13 cellular contexts compared by ENCODE assay signal in the genomic region with DNA sequence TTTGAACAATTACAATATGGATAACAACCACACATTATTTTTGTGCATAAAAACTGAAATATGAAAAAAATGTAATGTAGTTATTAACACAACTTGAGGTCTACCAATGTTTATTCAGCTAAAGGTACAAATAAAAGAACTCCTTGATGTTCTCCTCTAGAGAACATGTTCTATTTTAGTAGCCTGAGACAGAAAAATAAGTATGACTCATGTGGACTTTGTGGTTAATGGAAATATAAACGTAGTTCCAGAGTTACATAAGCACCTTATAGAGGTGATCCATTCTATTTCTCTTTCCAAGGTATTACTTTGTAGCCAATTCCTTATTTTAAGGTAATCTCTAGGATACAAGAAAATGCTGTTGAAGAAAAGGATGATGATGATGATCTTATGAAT. TPM values are rescaled to one million over a fixed set of nuclear protein-coding genes. Genes with fewer than 3 reads are reported as not detected.
DNase-seq lines count a peak whose midpoint lies in the region; TF ChIP-seq lines count a peak whose summit lies in the region.
"Had no signal": no experiment of that assay in that cellular context is flagged by ENCODE, and none has a peak within 500 bp of the region (broad histone marks: within the 10 kb centered on the region; RNA-seq: fewer than 3 reads in every experiment).

No MANE protein-coding gene starts in this region.

- no peaks in the 10 kb centered on the region for H3K27me3 Mint-ChIP-seq in Calu3 (ENCODE audit: unreplicated experiment)
- H3K27me3 Mint-ChIP-seq: CD4-positive, alpha-beta T cell had no signal

- peak overlapping the region; percentile 24 for H3K27ac Mint-ChIP-seq in Calu3 (ENCODE audit: unreplicated experiment)
- H3K27ac Mint-ChIP-seq: CD4-positive, alpha-beta T cell; T-helper 1 cell treated with Interleukin-12 subunit alpha and Interleukin-12 subunit beta and Interleukin-4 antibody, amounts not matched to agents 30 μg/mL and 1 μg/mL, for 36 hours had no signal

- H3K27ac ChIP-seq in dorsolateral prefrontal cortex, result peak overlapping the region in 48 of 59 donors; percentile 1 to 83 (median 60)

- no peaks in the 10 kb centered on the region for H3K9me3 Mint-ChIP-seq in Calu3 (ENCODE audit: low read depth, unreplicated experiment)
- H3K9me3 Mint-ChIP-seq: CD4-positive, alpha-beta T cell; T-helper 1 cell treated with Interleukin-12 subunit alpha and Interleukin-12 subunit beta and Interleukin-4 antibody, amounts not matched to agents 30 μg/mL and 1 μg/mL, for 36 hours had no signal

- H3K4me3 Mint-ChIP-seq in Calu3 (ENCODE audit: low read depth, unreplicated experiment), result no peak overlapping the region
- H3K4me3 Mint-ChIP-seq: CD4-positive, alpha-beta T cell; T-helper 1 cell treated with Interleukin-12 subunit alpha and Interleukin-12 subunit beta and Interleukin-4 antibody, amounts not matched to agents 30 μg/mL and 1 μg/mL, for 36 hours had no signal

- no peak for TF ChIP-seq CTCF in Calu3 (IDR thresholded peaks at IDR 0.05; ENCODE audit: unreplicated experiment)
- TF ChIP-seq CTCF in dorsolateral prefrontal cortex (IDR thresholded peaks at IDR 0.05 in 54 of 56, conservative IDR thresholded peaks at IDR 0.05 in 2 of 56; ENCODE audit: low read depth in 1 of 56, partially characterized antibody in 56 of 56), result no peak
- no peak for TF ChIP-seq CTCF in lower leg skin (IDR thresholded peaks at IDR 0.05)

- intact Hi-C loops in Calu3 (cut with micrococcal nuclease; ENCODE audit: unreplicated experiment) (no loop called here), dorsolateral prefrontal cortex (cut with DNase I) (no loop called here), lower leg skin (cut with DNase I; ENCODE audit: low total_unique reads) (no loop called here)

- DNase-seq in Calu3 (no peak), NCI-H226 (peak; percentile 12), dorsolateral prefrontal cortex (no peak), myocyte (ENCODE audit: low read depth) (peak; percentile 27), OCI-M1 (lab: John Stamatoyannopoulos, UW) (no peak), COLO829 (ENCODE audit: low spot score) (no peak), HuH-7 (ENCODE audit: low spot score) (no peak), lower leg skin (ENCODE audit: low spot score in 2 of 2) (no peak)
- DNase-seq: CD4-positive, alpha-beta T cell; nucleus accumbens had no signal

- no peaks in the 10 kb centered on the region for H3K27me3 ChIP-seq in dorsolateral prefrontal cortex

- no TSS peak for BruUV-seq in Calu3 (replicated peaks; lab: Mats Ljungman, UMichigan)

- H3K36me3 Mint-ChIP-seq in Calu3 (ENCODE audit: insufficient read depth, unreplicated experiment), result peaks cover 19% of the 10 kb centered on the region

- H3K4me1 Mint-ChIP-seq in Calu3 (ENCODE audit: low read depth, unreplicated experiment), result peaks cover 27% of the 10 kb centered on the region

- H3K4me3 ChIP-seq in dorsolateral prefrontal cortex (no peak overlapping the region), lower leg skin (ENCODE audit: low read depth, poor library complexity, severe bottlenecking) (no peak overlapping the region)
- H3K4me3 ChIP-seq: HAP-1, thoracic aorta had no signal

- TF ChIP-seq POLR2A in lower leg skin (IDR thresholded peaks at IDR 0.05), result no peak

- CTCF ChIA-PET in Calu3 (lab: Charles Lee), result interaction anchor here (0.6 to 0.7 kb wide), 3 partner anchors 36 to 107 kb away, joined by 3 to 7 read pairs (median 3); no protein-coding TSS in a partner anchor

- 10 to 12% methylated on average over 1 of the region's 1 CpG for WGBS in lower leg skin, 2 donors

RNA-seq across cellular contexts. Expression of gene ALKBH1, which starts 25.7 kb away (rescaled TPM):
- total RNA-seq in Calu3 (2022), result 12.8 and 16.7 TPM in 2 replicates
- 10 to 100 TPM in 107 of 120 experiments, 1 to 10 TPM in 13; 7.9 to 21.4 (median 12.6) TPM for total RNA-seq in dorsolateral prefrontal cortex
- 8.5 and 9.6 TPM in 2 replicates for total RNA-seq in myocyte
- polyA plus RNA-seq in myocyte (2012), result 7.3 TPM
- total RNA-seq in lower leg skin, result 10 to 100 TPM; 10.7 to 15.8 (median 14.9) TPM

RNA-seq across cellular contexts. Expression of gene SLIRP, which starts 25.7 kb away (rescaled TPM):
- 137 and 166 TPM in 2 replicates for total RNA-seq in Calu3 (2022)
- 100 to 1,000 TPM in 72 of 120 experiments, 10 to 100 TPM in 48; 60.9 to 153 (median 104) TPM for total RNA-seq in dorsolateral prefrontal cortex
- total RNA-seq in myocyte, result 178 and 295 TPM in 2 replicates
- 194 TPM for polyA plus RNA-seq in myocyte (2012)
- 100 to 1,000 TPM in 3 of 4 donors, 10 to 100 TPM in 1; 87.1 to 309 (median 107) TPM for total RNA-seq in lower leg skin

Comparison
In these comparisons a context has a peak if more than half of its experiments do, and no peak if none do; other contexts are left out.
1. DNase-seq: peak in NCI-H226 (single experiment) and myocyte (single experiment); none in Calu3 (single experiment), dorsolateral prefrontal cortex (0 of 10), OCI-M1 (single experiment), COLO829 (single experiment), HuH-7 (single experiment) and lower leg skin (0 of 2).